In the genomic region with DNA sequence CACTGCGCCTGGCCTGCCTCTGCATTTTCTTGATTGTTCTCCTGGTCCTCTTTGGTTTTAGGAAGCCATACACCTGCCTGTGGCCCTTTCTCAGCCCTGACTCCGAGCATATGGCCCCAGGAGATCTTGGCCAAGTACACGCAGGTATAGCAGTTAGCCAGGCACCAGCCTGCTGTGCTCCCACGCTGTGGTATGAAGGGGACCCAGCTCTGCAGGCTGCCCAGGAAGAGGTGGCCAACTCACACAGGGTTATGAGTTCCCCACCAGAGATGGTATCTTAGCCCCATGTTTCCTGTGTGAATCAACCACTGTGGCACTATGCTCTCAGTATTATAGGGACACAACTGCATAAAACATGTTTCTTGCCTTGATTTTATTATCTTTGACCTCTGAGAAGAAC, we compare ENCODE assay signal across 10 cellular contexts. TPM values are rescaled to one million over a fixed set of nuclear protein-coding genes. Genes with fewer than 3 reads are reported as not detected.
DNase-seq lines count a peak whose midpoint lies in the region; FAIRE-seq and TF ChIP-seq lines count a peak whose summit lies in the region.
"Had no signal": no experiment of that assay in that cellular context is flagged by ENCODE, and none has a peak within 500 bp of the region (broad histone marks: within the 10 kb centered on the region; RNA-seq: fewer than 3 reads in every experiment).

No MANE protein-coding gene starts in this region.

- TF ChIP-seq CTCF in spleen (IDR thresholded peaks at IDR 0.05 in 8 of 11, conservative IDR thresholded peaks at IDR 0.05 in 3 of 11), result no peak

- H3K4me3 ChIP-seq in spleen (peak overlapping the region in 1 of 8 donors; percentile 33), small intestine (ENCODE audit: low read depth in 1 of 2, low read length in 2 of 2) (no peak overlapping the region)
- H3K4me3 ChIP-seq: coronary artery had no signal

- peaks cover 46 to 79% (median 64%) of the 10 kb centered on the region in 6 donors for H3K4me1 ChIP-seq in spleen
- peaks cover 0 to 4% of the 10 kb centered on the region in 2 donors for H3K4me1 ChIP-seq in small intestine (ENCODE audit: control insufficient read depth in 2 of 2, insufficient read depth in 1 of 2, low read depth in 1 of 2, low read length in 1 of 2)

- no peaks in the 10 kb centered on the region for H3K27me3 ChIP-seq in spleen (replicated peaks in 1 of 7)
- no peaks in the 10 kb centered on the region for H3K27me3 ChIP-seq in small intestine (ENCODE audit: control insufficient read depth in 2 of 2, insufficient read depth in 2 of 2, low read length in 2 of 2)

- H3K9me3 ChIP-seq in spleen (no peaks in the 10 kb centered on the region), small intestine (ENCODE audit: control insufficient read depth, low read depth) (no peaks in the 10 kb centered on the region)

- 64 to 70% (median 66%) methylated on average over 4 of the region's 4 CpGs for WGBS in spleen, 5 donors
- 88 to 90% (median 88%) methylated on average over 4 of the region's 4 CpGs for WGBS in small intestine, 3 donors

- no peak for FAIRE-seq in small intestine (lab: Jason Lieb, UNC)

- H3K27ac ChIP-seq in spleen (peak overlapping the region; percentile 29 to 93 (median 73)), small intestine (ENCODE audit: low read depth in 1 of 2, low read length in 1 of 2) (no peak overlapping the region)
- H3K27ac ChIP-seq: coronary artery had no signal

- H3K36me3 ChIP-seq in spleen (peaks cover 0 to 60% (median 38%) of the 10 kb centered on the region in 6 donors), small intestine (ENCODE audit: control insufficient read depth in 2 of 2, insufficient read depth in 2 of 2, low read length in 2 of 2) (peaks cover 13 to 15% of the 10 kb centered on the region in 2 donors)

- peak; percentile 59 for DNase-seq in activated naive CD4-positive, alpha-beta T cell treated with Interleukin-2 at 50 U/mL for 16 hours
- DNase-seq in activated naive CD4-positive, alpha-beta T cell treated with anti-CD3 and anti-CD28 coated beads, Interleukin-2, amount 50 U/mL, for 16 hours, result no peak
- peak; percentile 32 to 43 for DNase-seq in activated T-helper 1 cell treated with anti-CD3 and anti-CD28 coated beads, Interleukin-2, amount 50 U/mL, for 16 hours (ENCODE audit: low read depth in 1 of 2, low spot score in 1 of 2)
- peak; percentile 79 for DNase-seq in spleen
- no peak for DNase-seq in Ammon's horn (ENCODE audit: low spot score)
- no peak for DNase-seq in small intestine
- DNase-seq in NCI-H69 (lab: John Stamatoyannopoulos, UW), result no peak
- no peak for DNase-seq in NCI-H82 (lab: John Stamatoyannopoulos, UW)
- DNase-seq: NCI-H446 treated with DMSO at 0.1 percent for 48 hours had no signal

- intact Hi-C loops in spleen (cut with DNase I; ENCODE audit: low total_unique reads), result no loop called here

- no peak for TF ChIP-seq POLR2A in spleen (IDR thresholded peaks at IDR 0.05)

RNA-seq across cellular contexts. Expression of a gene that starts 31.1 kb away (rescaled TPM):
- total RNA-seq in spleen, result 10 to 100 TPM; 56.3 to 99.3 (median 88.2) TPM
- polyA plus RNA-seq in spleen, result 100 to 1,000 TPM; 100 to 176 (median 161) TPM
- polyA plus RNA-seq in small intestine, result 10 to 100 TPM; 76.5 to 90.8 (median 85.7) TPM

RNA-seq across cellular contexts. Expression of a gene that starts 55.2 kb away (rescaled TPM):
- total RNA-seq in spleen, result 10 to 100 TPM; 40.4 to 77.7 (median 55.0) TPM
- polyA plus RNA-seq in spleen, result 10 to 100 TPM; 39.1 to 52.5 (median 43.3) TPM
- 10 to 100 TPM; 23.9 to 60.3 (median 30.0) TPM for polyA plus RNA-seq in small intestine

Comparison
In these comparisons a context has a peak if more than half of its experiments do, and no peak if none do; other contexts are left out.
1. DNase-seq: peak in activated naive CD4-positive, alpha-beta T cell treated with Interleukin-2 at 50 U/mL for 16 hours (single experiment), activated T-helper 1 cell treated with anti-CD3 and anti-CD28 coated beads, Interleukin-2, amount 50 U/mL, for 16 hours (2 of 2) and spleen (single experiment); none in activated naive CD4-positive, alpha-beta T cell treated with anti-CD3 and anti-CD28 coated beads, Interleukin-2, amount 50 U/mL, for 16 hours (single experiment), Ammon's horn (single experiment), small intestine (single experiment), NCI-H69 (single experiment) and NCI-H82 (single experiment).
2. H3K27ac ChIP-seq: peak in spleen (8 of 8); none in small intestine (0 of 2).